21 cellular contexts compared by ENCODE assay signal in genomic region chr6:1983850-1984249, GRCh38.
DNase-seq lines count a peak whose midpoint lies in the region; ATAC-seq and TF ChIP-seq lines count a peak whose summit lies in the region.
"Had no signal": no experiment of that assay in that cellular context is flagged by ENCODE, and none has a peak within 500 bp of the region (broad histone marks: within the 10 kb centered on the region; RNA-seq: fewer than 3 reads in every experiment).

No MANE protein-coding gene starts in this region.

- H3K4me1 ChIP-seq in SK-N-SH (ENCODE audit: control insufficient read depth in 1 of 2, insufficient read depth in 2 of 2, low read depth in 1 of 2, low read length in 1 of 2): peaks cover 5 to 12% of the 10 kb centered on the region in 2 experiments
- peaks cover 21% of the 10 kb centered on the region for H3K4me1 ChIP-seq in HEK293 (ENCODE audit: control insufficient read depth, insufficient read depth, low read length)
- H3K4me1 ChIP-seq: A549; BLaER1 treated with 17β-estradiol and CSF1 and Interleukin-3, amounts not matched to agents 10 nM and 100 nM had no signal

- DNase-seq in SK-N-SH (no peak), HT-29 (ENCODE audit: low spot score) (no peak)
- DNase-seq: AML-193; CD4-positive, alpha-beta T cell; CD8-positive, alpha-beta memory T cell; COR-L47; DMS 273 treated with DMSO at 0.1 percent for 48 hours; DMS153; DMS53; DMS79; DND-41; EL; GDM1 had no signal

- no peaks in the 10 kb centered on the region for H4K20me1 ChIP-seq in SK-N-SH (ENCODE audit: insufficient read depth)
- H4K20me1 ChIP-seq: BLaER1 treated with 17β-estradiol and CSF1 and Interleukin-3, amounts not matched to agents 10 nM and 100 nM had no signal

- H3K27ac ChIP-seq in SK-N-SH (ENCODE audit: low read depth in 2 of 2, low read length in 1 of 2): no peak overlapping the region
- H3K27ac ChIP-seq in HEK293 (ENCODE audit: extremely low read depth, low read depth, low read length): no peak overlapping the region
- H3K27ac ChIP-seq: 22Rv1; A549; BLaER1 treated with 17β-estradiol and CSF1 and Interleukin-3, amounts not matched to agents 10 nM and 100 nM; C4-2B had no signal

- no peak overlapping the region for H3K4me2 ChIP-seq in SK-N-SH
- H3K4me2 ChIP-seq: A549; BLaER1 treated with 17β-estradiol and CSF1 and Interleukin-3, amounts not matched to agents 10 nM and 100 nM had no signal

- CTCF ChIA-PET in SK-N-SH (lab: Yijun Ruan, JAX): interaction anchor here (1.0 to 1.6 kb wide), 2 partner anchors 10 to 16 kb away, joined by 3 to 4 read pairs; no protein-coding TSS in a partner anchor
- CTCF ChIA-PET in HEK293 (lab: Yijun Ruan, JAX): no interaction called here

- no peaks in the 10 kb centered on the region for H3K79me2 ChIP-seq in SK-N-SH (ENCODE audit: insufficient read depth)

- H3K9me2 ChIP-seq in SK-N-SH: no peaks in the 10 kb centered on the region

- no peak overlapping the region for H3K9ac ChIP-seq in SK-N-SH
- H3K9ac ChIP-seq: BLaER1 treated with 17β-estradiol and CSF1 and Interleukin-3, amounts not matched to agents 10 nM and 100 nM had no signal

- TF ChIP-seq RAD21 in SK-N-SH (IDR thresholded peaks at IDR 0.05; ENCODE audit: low read length): no peak

- POLR2A ChIA-PET in SK-N-SH (lab: Yijun Ruan, JAX) (no interaction called here), HEK293 (lab: Yijun Ruan, JAX) (no interaction called here)

- peaks cover 0 to 6% of the 10 kb centered on the region in 2 experiments for H3K36me3 ChIP-seq in SK-N-SH (replicated peaks in 1 of 2; ENCODE audit: control insufficient read depth in 1 of 2, insufficient read depth in 2 of 2, low read length in 1 of 2)
- H3K36me3 ChIP-seq in HEK293 (ENCODE audit: control insufficient read depth in 2 of 2, insufficient read depth in 1 of 2, low read length in 2 of 2): no peaks in the 10 kb centered on the region
- H3K36me3 ChIP-seq: BLaER1 treated with 17β-estradiol and CSF1 and Interleukin-3, amounts not matched to agents 10 nM and 100 nM had no signal

- ATAC-seq in SK-N-SH treated with all-trans-retinoic acid at 6 μM for 48 hours (no peak), HG03432 (IDR thresholded peaks at IDR 0.05; ENCODE audit: unreplicated experiment) (no peak)
- ATAC-seq: A549, GM12878 had no signal

- TF ChIP-seq EP300 in SK-N-SH (IDR thresholded peaks at IDR 0.05; ENCODE audit: borderline replicate concordance in 1 of 2, low read depth in 1 of 2, low read length in 1 of 2): no peak

- WGBS in SK-N-SH (ENCODE audit: low lambda C conversion rate): 89% methylated on average over 1 of the region's 1 CpG

- no peak overlapping the region for H3K4me3 ChIP-seq in SK-N-SH (ENCODE audit: low read depth in 2 of 2, low read length in 1 of 2)
- no peak overlapping the region for H3K4me3 ChIP-seq in HEK293 (ENCODE audit: low read depth, low read length)
- H3K4me3 ChIP-seq: A549; BLaER1 treated with 17β-estradiol and CSF1 and Interleukin-3, amounts not matched to agents 10 nM and 100 nM; GM12878 had no signal

- H2AFZ ChIP-seq in SK-N-SH (ENCODE audit: low read depth): no peak overlapping the region

- TF ChIP-seq CTCF in SK-N-SH (IDR thresholded peaks at IDR 0.05) (no peak), HEK293 (tag by site-specific recombination; IDR thresholded peaks at IDR 0.05) (no peak)

- no peaks in the 10 kb centered on the region for H3F3A ChIP-seq in SK-N-SH (replicated peaks; ENCODE audit: insufficient read depth)

- 0 out of 2 replicates have a peak, but pooled peaks cover 3% of the 10 kb centered on the region for H3K9me3 ChIP-seq in SK-N-SH
- peaks cover 2% of the 10 kb centered on the region; the same call in 1 of the 2 replicates for H3K9me3 ChIP-seq in HEK293 (ENCODE audit: control insufficient read depth, insufficient read depth, low read depth, low read length)
- H3K9me3 ChIP-seq: A549 had no signal

- H3K27me3 ChIP-seq in SK-N-SH (ENCODE audit: insufficient read depth): no peaks in the 10 kb centered on the region
- H3K27me3 ChIP-seq: BLaER1 treated with 17β-estradiol and CSF1 and Interleukin-3, amounts not matched to agents 10 nM and 100 nM had no signal

TF ChIP-seq in SK-N-SH treated with all-trans-retinoic acid at 6 μM for 48 hours, 23 proteins besides CTCF, POLR2A, EP300 and RAD21:
- TF ChIP-seq RARB (CRISPR knock-in tag; IDR thresholded peaks at IDR 0.05): no peak
- TF ChIP-seq ZNF8 (CRISPR knock-in tag; IDR thresholded peaks at IDR 0.05): peak; percentile 67

TF ChIP-seq in SK-N-SH, 30 proteins besides CTCF, POLR2A, EP300 and RAD21 (continues in another document):
- TF ChIP-seq MAX (IDR thresholded peaks at IDR 0.05; ENCODE audit: low read depth): no peak
- no peak for TF ChIP-seq ELF1 (IDR thresholded peaks at IDR 0.05)
- TF ChIP-seq SMC3 (IDR thresholded peaks at IDR 0.05; ENCODE audit: low read depth, low read length): no peak
- no peak for TF ChIP-seq RCOR1 (IDR thresholded peaks at IDR 0.05; ENCODE audit: low read length)
- TF ChIP-seq, protein P1, sequence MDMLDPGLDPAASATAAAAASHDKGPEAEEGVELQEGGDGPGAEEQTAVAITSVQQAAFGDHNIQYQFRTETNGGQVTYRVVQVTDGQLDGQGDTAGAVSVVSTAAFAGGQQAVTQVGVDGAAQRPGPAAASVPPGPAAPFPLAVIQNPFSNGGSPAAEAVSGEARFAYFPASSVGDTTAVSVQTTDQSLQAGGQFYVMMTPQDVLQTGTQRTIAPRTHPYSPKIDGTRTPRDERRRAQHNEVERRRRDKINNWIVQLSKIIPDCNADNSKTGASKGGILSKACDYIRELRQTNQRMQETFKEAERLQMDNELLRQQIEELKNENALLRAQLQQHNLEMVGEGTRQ (IDR thresholded peaks at IDR 0.05; ENCODE audit: borderline replicate concordance, low read depth, low read length): no peak
- TF ChIP-seq YY1 (IDR thresholded peaks at IDR 0.05; ENCODE audit: low read depth): no peak
- TF ChIP-seq TCF12 (IDR thresholded peaks at IDR 0.05): no peak
- TF ChIP-seq FOXJ3 (CRISPR knock-in tag; IDR thresholded peaks at IDR 0.05): no peak
- no peak for TF ChIP-seq RXRA (IDR thresholded peaks at IDR 0.05; ENCODE audit: borderline replicate concordance, low read depth)

TF ChIP-seq in HEK293, 187 proteins besides CTCF, POLR2A, EP300 and RAD21:
- TF ChIP-seq ZNF785 (tag by site-specific recombination; IDR thresholded peaks at IDR 0.05) (no peak), ZNF600 (tag by site-specific recombination; IDR thresholded peaks at IDR 0.05) (no peak), GLI4 (tag by site-specific recombination; IDR thresholded peaks at IDR 0.05) (no peak), ZNF146 (tag by site-specific recombination; IDR thresholded peaks at IDR 0.05) (peak; percentile 72), ZNF324 (tag by site-specific recombination; IDR thresholded peaks at IDR 0.05) (no peak)
- TF ChIP-seq, protein P2, sequence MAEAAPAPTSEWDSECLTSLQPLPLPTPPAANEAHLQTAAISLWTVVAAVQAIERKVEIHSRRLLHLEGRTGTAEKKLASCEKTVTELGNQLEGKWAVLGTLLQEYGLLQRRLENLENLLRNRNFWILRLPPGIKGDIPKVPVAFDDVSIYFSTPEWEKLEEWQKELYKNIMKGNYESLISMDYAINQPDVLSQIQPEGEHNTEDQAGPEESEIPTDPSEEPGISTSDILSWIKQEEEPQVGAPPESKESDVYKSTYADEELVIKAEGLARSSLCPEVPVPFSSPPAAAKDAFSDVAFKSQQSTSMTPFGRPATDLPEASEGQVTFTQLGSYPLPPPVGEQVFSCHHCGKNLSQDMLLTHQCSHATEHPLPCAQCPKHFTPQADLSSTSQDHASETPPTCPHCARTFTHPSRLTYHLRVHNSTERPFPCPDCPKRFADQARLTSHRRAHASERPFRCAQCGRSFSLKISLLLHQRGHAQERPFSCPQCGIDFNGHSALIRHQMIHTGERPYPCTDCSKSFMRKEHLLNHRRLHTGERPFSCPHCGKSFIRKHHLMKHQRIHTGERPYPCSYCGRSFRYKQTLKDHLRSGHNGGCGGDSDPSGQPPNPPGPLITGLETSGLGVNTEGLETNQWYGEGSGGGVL (tag by site-specific recombination; IDR thresholded peaks at IDR 0.05): no peak
